Comparison of ENCODE assay signal across 8 cellular contexts in the genomic region with DNA sequence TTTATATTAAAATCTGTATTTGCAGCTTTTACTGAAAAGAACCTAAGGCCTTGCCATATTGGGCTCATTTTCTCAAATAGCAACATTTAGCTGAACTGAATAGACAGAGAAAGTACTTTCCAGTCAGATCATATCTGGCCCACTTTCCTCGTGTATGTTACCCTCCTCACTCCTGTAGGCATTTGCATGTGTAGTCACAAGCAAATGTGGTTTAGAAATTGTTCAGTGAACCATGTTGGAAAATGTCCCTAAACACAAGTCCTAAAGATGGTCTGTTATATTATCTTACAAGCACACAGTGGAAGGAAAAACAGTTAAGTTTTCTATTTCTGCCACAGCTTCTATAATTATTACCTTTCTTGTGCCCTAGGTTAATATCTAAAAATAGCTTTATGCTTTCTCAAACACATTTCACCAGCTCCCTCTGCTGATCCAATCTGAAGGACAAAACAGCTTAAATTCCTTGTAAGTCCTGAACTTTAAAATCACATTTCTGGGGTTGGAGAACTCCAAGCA. TPM values are rescaled to one million over a fixed set of nuclear protein-coding genes. Genes with fewer than 3 reads are reported as not detected.
DNase-seq lines count a peak whose midpoint lies in the region; ATAC-seq lines count a peak whose summit lies in the region.

No MANE protein-coding gene starts in this region.

- ATAC-seq in GM18870 (IDR thresholded peaks at IDR 0.05; ENCODE audit: unreplicated experiment), result peak; percentile 58
- ATAC-seq in HG02623 (IDR thresholded peaks at IDR 0.05; ENCODE audit: unreplicated experiment), result peak; percentile 49
- peak in 1 of 4 experiments; percentile 15 for ATAC-seq in T-cell (replicated peaks in 1 of 4)
- ATAC-seq in right cardiac atrium, result no peak

- peak overlapping the region in 1 of 3 donors; percentile 50 for H3K4me3 Mint-ChIP-seq in T-cell

- H3K27me3 Mint-ChIP-seq in T-cell, result no peaks in the 10 kb centered on the region

- no peak overlapping the region for H3K27ac ChIP-seq in right cardiac atrium (ENCODE audit: low read length)

- H3K4me1 ChIP-seq in neuron (ENCODE audit: insufficient read depth, low read length), result peaks cover 3% of the 10 kb centered on the region
- H3K4me1 ChIP-seq in right cardiac atrium (ENCODE audit: control insufficient read depth, insufficient read depth, low read length), result no peaks in the 10 kb centered on the region

- no peaks in the 10 kb centered on the region for H3K9me3 Mint-ChIP-seq in T-cell

- H3K36me3 Mint-ChIP-seq in T-cell, result peaks cover 6% of the 10 kb centered on the region

- H3K27ac Mint-ChIP-seq in T-cell, result peak overlapping the region; percentile 85 to 89

- no peaks in the 10 kb centered on the region for H3K9me3 ChIP-seq in neuron (ENCODE audit: low read length)
- H3K9me3 ChIP-seq in right cardiac atrium (ENCODE audit: control insufficient read depth, low read length), result no peaks in the 10 kb centered on the region

- DNase-seq in T-cell (no peak), NCI-H2029 treated with DMSO at 0.1 percent for 48 hours (lab: John Stamatoyannopoulos, UW) (no peak), DMS53 (lab: John Stamatoyannopoulos, UW) (no peak), right cardiac atrium (no peak), NCI-H226 (no peak)

- intact Hi-C loops in right cardiac atrium (cut with DNase I), result loop anchor here in 3 of 4 donors (5.0 to 10.0 kb wide), 3 partner anchors 61 to 229 kb away; a partner anchor contains a TSS

- WGBS in right cardiac atrium, result 3% methylated on average over 1 of the region's 1 CpG

- no peaks in the 10 kb centered on the region for H3K36me3 ChIP-seq in neuron (ENCODE audit: insufficient read depth, low read length)

- peaks cover 7 to 28% (median 27%) of the 10 kb centered on the region in 3 donors for H3K4me1 Mint-ChIP-seq in T-cell

- CTCF ChIA-PET in T-cell (lab: Charles Lee), result interaction anchor here (0.5 to 3.1 kb wide), 46 partner anchors 9 to 1836 kb away, joined by 3 to 97 read pairs (median 5); a partner anchor contains a TSS

- POLR2A ChIA-PET in T-cell (lab: Charles Lee), result interaction anchor here (0.6 to 1.5 kb wide), 4 partner anchors 9 to 1417 kb away, joined by 3 to 13 read pairs (median 4); a partner anchor contains a TSS

- peak overlapping the region; percentile 43 for H3K4me3 ChIP-seq in neuron (ENCODE audit: low read length)
- no peak overlapping the region for H3K4me3 ChIP-seq in right cardiac atrium (ENCODE audit: low read length)

- H3K27me3 ChIP-seq in neuron (ENCODE audit: insufficient read depth, low read length), result peaks cover 7% of the 10 kb centered on the region
- H3K27me3 ChIP-seq in right cardiac atrium (ENCODE audit: control insufficient read depth, insufficient read depth), result no peaks in the 10 kb centered on the region

- H2AFZ ChIP-seq in neuron (ENCODE audit: low read depth, low read length), result peak overlapping the region; percentile 96

RNA-seq across cellular contexts. Expression of a gene that starts 0.6 kb away (rescaled TPM):
- total RNA-seq in T-cell, result 1 to 10 TPM; 2.0 to 3.7 (median 2.8) TPM
- total RNA-seq in right cardiac atrium, result 1 to 10 TPM; 2.8 to 6.3 (median 4.1) TPM
- polyA plus RNA-seq in right cardiac atrium, result 5.5 TPM

Comparison
In these comparisons a context has a peak if more than half of its experiments do, and no peak if none do; other contexts are left out.
1. ATAC-seq: peak in GM18870 (single experiment) and HG02623 (single experiment); none in right cardiac atrium (0 of 2).